Comparison of ENCODE assay signal across 8 cellular contexts in genomic region chr2:37877457-37878315, GRCh38. TPM values are rescaled to one million over a fixed set of nuclear protein-coding genes. Genes with fewer than 3 reads are reported as not detected.
DNase-seq lines count a peak whose midpoint lies in the region; ATAC-seq and TF ChIP-seq lines count a peak whose summit lies in the region.

No MANE protein-coding gene starts in this region.

- no peaks in the 10 kb centered on the region for H3K9me3 Mint-ChIP-seq in naive thymus-derived CD4-positive, alpha-beta T cell

- CTCF ChIA-PET in AG04450 (lab: Charles Lee): interaction anchor here (0.5 to 8.4 kb wide), 129 partner anchors 8 to 732 kb away, joined by 3 to 277 read pairs (median 4); no protein-coding TSS in a partner anchor
- CTCF ChIA-PET in naive thymus-derived CD4-positive, alpha-beta T cell (lab: Charles Lee): interaction anchor here (0.5 to 5.4 kb wide), 32 partner anchors 8 to 1656 kb away, joined by 3 to 45 read pairs (median 4); no protein-coding TSS in a partner anchor

- no peaks in the 10 kb centered on the region for H3K9me3 ChIP-seq in AG04450 (ENCODE audit: control insufficient read depth, insufficient read depth, low read length)
- no peaks in the 10 kb centered on the region for H3K9me3 ChIP-seq in naive thymus-derived CD4-positive, alpha-beta T cell (ENCODE audit: control insufficient read depth in 2 of 3, low read length in 3 of 3)

- H3K27me3 Mint-ChIP-seq in naive thymus-derived CD4-positive, alpha-beta T cell: peaks cover 9 to 30% (median 18%) of the 10 kb centered on the region in 5 donors

- no peaks in the 10 kb centered on the region for H3K27me3 ChIP-seq in AG04450 (ENCODE audit: control insufficient read depth, insufficient read depth, low read length)
- no peaks in the 10 kb centered on the region for H3K27me3 ChIP-seq in naive thymus-derived CD4-positive, alpha-beta T cell (ENCODE audit: control insufficient read depth in 2 of 2, insufficient read depth in 2 of 2, low read length in 2 of 2)

- H3K36me3 ChIP-seq in naive thymus-derived CD4-positive, alpha-beta T cell (ENCODE audit: control insufficient read depth in 2 of 3, insufficient read depth in 3 of 3, low read length in 3 of 3): no peaks in the 10 kb centered on the region

- H3K4me3 ChIP-seq in AG04450 (ENCODE audit: low read depth, low read length) (no peak overlapping the region), NB4 (ENCODE audit: low read depth, low read length) (no peak overlapping the region)
- H3K4me3 ChIP-seq in naive thymus-derived CD4-positive, alpha-beta T cell (ENCODE audit: low read length): no peak overlapping the region

- H3K36me3 Mint-ChIP-seq in naive thymus-derived CD4-positive, alpha-beta T cell: no peaks in the 10 kb centered on the region

- H3K27ac ChIP-seq in AG04450 (ENCODE audit: low read depth, low read length): no peak overlapping the region
- H3K27ac ChIP-seq in naive thymus-derived CD4-positive, alpha-beta T cell (ENCODE audit: low read depth, low read length): no peak overlapping the region

- intact Hi-C loops in naive thymus-derived CD4-positive, alpha-beta T cell (cut with micrococcal nuclease): loop anchor here (1.0 to 5.0 kb wide), 9 partner anchors 45 to 1097 kb away; partner anchors contain the start of genes GPATCH11 (in 1 of the 2) and HEATR5B (in 1 of the 2)

- H3K4me1 Mint-ChIP-seq in naive thymus-derived CD4-positive, alpha-beta T cell: peaks cover 0 to 8% (median 0%) of the 10 kb centered on the region in 7 donors

- no peak overlapping the region for H3K4me3 Mint-ChIP-seq in naive thymus-derived CD4-positive, alpha-beta T cell

- POLR2A ChIA-PET in AG04450 (lab: Yijun Ruan, JAX): interaction anchor here (0.5 to 1.0 kb wide), 3 partner anchors 463 to 734 kb away, joined by 3 to 4 read pairs (median 3); no protein-coding TSS in a partner anchor
- POLR2A ChIA-PET in naive thymus-derived CD4-positive, alpha-beta T cell (lab: Charles Lee): interaction anchor here (0.6 to 0.7 kb wide), 2 partner anchors 482 to 799 kb away, joined by 3 read pairs; no protein-coding TSS in a partner anchor

- no peak for TF ChIP-seq POLR2A in NB4 (IDR thresholded peaks at IDR 0.05; ENCODE audit: extremely low read depth, insufficient read length)
- no peak for TF ChIP-seq POLR2A in erythroblast (IDR thresholded peaks at IDR 0.05; ENCODE audit: low read length)

- no peak for DNase-seq in AG04450 (ENCODE audit: low read depth, low spot score)
- DNase-seq in GM03348 (ENCODE audit: low spot score): peak; percentile 74
- DNase-seq in NB4 (ENCODE audit: low read depth): peak; percentile 76
- DNase-seq in SKM-1 (lab: John Stamatoyannopoulos, UW; ENCODE audit: unreplicated experiment): peak; percentile 50
- peak; percentile 52 to 68 for DNase-seq in erythroblast (lab: John Stamatoyannopoulos, UW)
- peak in 7 of 9 donors; percentile 15 to 60 (median 48) for DNase-seq in naive thymus-derived CD4-positive, alpha-beta T cell

- H3K27ac Mint-ChIP-seq in naive thymus-derived CD4-positive, alpha-beta T cell: no peak overlapping the region

- TF ChIP-seq CTCF in AG04450 (IDR thresholded peaks at IDR 0.05; ENCODE audit: low read depth, low read length) (peak; percentile 65), NB4 (IDR thresholded peaks at IDR 0.05; ENCODE audit: low read depth, low read length) (peak; percentile 46)

- ATAC-seq in naive thymus-derived CD4-positive, alpha-beta T cell: peak; percentile 81
- ATAC-seq in GM21367 (IDR thresholded peaks at IDR 0.05; ENCODE audit: unreplicated experiment) (no peak), HG03520 (IDR thresholded peaks at IDR 0.05; ENCODE audit: unreplicated experiment) (no peak)

- H3K4me1 ChIP-seq in naive thymus-derived CD4-positive, alpha-beta T cell (ENCODE audit: control insufficient read depth in 2 of 2, insufficient read depth in 2 of 2, low read length in 2 of 2): no peaks in the 10 kb centered on the region

RNA-seq across cellular contexts. Expression of gene RMDN2, which starts 47.4 kb away (rescaled TPM):
- polyA plus RNA-seq in AG04450 (2011; rRNA removed): 3.6 and 5.7 TPM in 2 replicates
- polyA minus RNA-seq in AG04450 (2011; rRNA and poly(A)+ RNA removed): 1.3 and 2.0 TPM in 2 replicates
- total RNA-seq in naive thymus-derived CD4-positive, alpha-beta T cell: 1 to 10 TPM in 4 of 5 experiments, under 1 TPM in 1; 0.39 to 8.1 (median 5.1) TPM
- 1 to 10 TPM; 3.1 to 7.3 TPM for polyA plus RNA-seq in naive thymus-derived CD4-positive, alpha-beta T cell
